ENCODE assay signal across 11 cellular contexts in genomic region chr1:15062479-15063099, GRCh38.
A peak's percentile ranks its signal among the peaks of the same experiment; 100 is the strongest.
DNase-seq lines count a peak whose midpoint lies in the region; ATAC-seq and TF ChIP-seq lines count a peak whose summit lies in the region.
"Had no signal": no experiment of that assay in that cellular context is flagged by ENCODE, and none has a peak within 500 bp of the region (broad histone marks: within the 10 kb centered on the region; RNA-seq: fewer than 3 reads in every experiment).

No MANE protein-coding gene starts in this region.

- H3K27ac Mint-ChIP-seq in Calu3 (ENCODE audit: unreplicated experiment) (no peak overlapping the region), mesothelial cell of epicardium (no peak overlapping the region)
- H3K27ac Mint-ChIP-seq: activated naive CD8-positive, alpha-beta T cell had no signal

- TF ChIP-seq CTCF in Calu3 (IDR thresholded peaks at IDR 0.05; ENCODE audit: unreplicated experiment), result peak; percentile 47
- TF ChIP-seq CTCF in breast epithelium (IDR thresholded peaks at IDR 0.05), result peak; percentile 12 to 20 (median 16)
- peak; percentile 95 for TF ChIP-seq CTCF in mesothelial cell of epicardium (IDR thresholded peaks at IDR 0.05; ENCODE audit: unreplicated experiment)

- no peak overlapping the region for H3K27ac ChIP-seq in breast epithelium

- H3K9me3 ChIP-seq in breast epithelium, result peaks cover 0 to 6% of the 10 kb centered on the region in 2 donors

- H3K4me1 Mint-ChIP-seq in Calu3 (ENCODE audit: low read depth, unreplicated experiment), result no peaks in the 10 kb centered on the region
- H3K4me1 Mint-ChIP-seq in mesothelial cell of epicardium, result peaks cover 3% of the 10 kb centered on the region

- H3K9me3 Mint-ChIP-seq in Calu3 (ENCODE audit: low read depth, unreplicated experiment) (peaks cover 2% of the 10 kb centered on the region), mesothelial cell of epicardium (peaks cover 5% of the 10 kb centered on the region)

- intact Hi-C loops in Calu3 (cut with micrococcal nuclease; ENCODE audit: unreplicated experiment), result loop anchor here (2.0 kb wide), 1 partner anchor 38 kb away; no protein-coding TSS in a partner anchor
- intact Hi-C loops in breast epithelium (cut with DNase I; ENCODE audit: low total_unique reads), result no loop called here

- BruUV-seq in Calu3 (replicated peaks; lab: Mats Ljungman, UMichigan), result no TSS peak

- no peaks in the 10 kb centered on the region for H3K36me3 Mint-ChIP-seq in Calu3 (ENCODE audit: insufficient read depth, unreplicated experiment)
- peaks cover 59% of the 10 kb centered on the region for H3K36me3 Mint-ChIP-seq in mesothelial cell of epicardium
- H3K36me3 Mint-ChIP-seq: activated naive CD8-positive, alpha-beta T cell had no signal

- peak; percentile 8 for DNase-seq in Calu3
- peak; percentile 59 for DNase-seq in KBM-7
- no peak for DNase-seq in breast epithelium (ENCODE audit: low spot score in 2 of 2)
- DNase-seq in mesothelial cell of epicardium (ENCODE audit: low spot score in 2 of 2, unreplicated experiment in 2 of 2), result no peak
- DNase-seq in effector CD4-positive, alpha-beta T cell, result no peak
- DNase-seq in amygdala (lab: John Stamatoyannopoulos, UW), result no peak
- DNase-seq in KG1 (lab: John Stamatoyannopoulos, UW), result no peak
- DNase-seq: NCI-H1092; stimulated activated naive CD8-positive, alpha-beta T cell treated with anti-CD3 and anti-CD28 coated beads, Interleukin-15, Interleukin-2, amounts not matched to agents 100 U/mL and 50 U/mL, for 24 hours had no signal

- no peak for ATAC-seq in GM19324 (IDR thresholded peaks at IDR 0.05; ENCODE audit: low FRiP score, unreplicated experiment)
- ATAC-seq: stimulated activated naive CD8-positive, alpha-beta T cell treated with anti-CD3 and anti-CD28 coated beads, Interleukin-15, Interleukin-2, amounts not matched to agents 100 U/mL and 50 U/mL, for 24 hours had no signal

- no peaks in the 10 kb centered on the region for H3K27me3 ChIP-seq in breast epithelium

- in situ Hi-C loops in KBM-7 (cut with MboI; ENCODE audit: low pct_unique_long_range_greater_than_20kb, low sequenced_read_pairs), result no loop called here

- H3K4me3 Mint-ChIP-seq in Calu3 (ENCODE audit: low read depth, unreplicated experiment) (no peak overlapping the region), mesothelial cell of epicardium (no peak overlapping the region)
- H3K4me3 Mint-ChIP-seq: activated naive CD8-positive, alpha-beta T cell had no signal

- CTCF ChIA-PET in Calu3 (lab: Charles Lee), result no interaction called here

- TF ChIP-seq POLR2A in breast epithelium (IDR thresholded peaks at IDR 0.05), result no peak

- H3K27me3 Mint-ChIP-seq in Calu3 (ENCODE audit: unreplicated experiment), result no peaks in the 10 kb centered on the region
- no peaks in the 10 kb centered on the region for H3K27me3 Mint-ChIP-seq in mesothelial cell of epicardium (ENCODE audit: low read depth)

- H3K4me3 ChIP-seq in breast epithelium, result no peak overlapping the region

- H3K36me3 ChIP-seq in breast epithelium, result no peaks in the 10 kb centered on the region

- H3K4me1 ChIP-seq in breast epithelium, result no peaks in the 10 kb centered on the region

Comparison
In these comparisons a context has a peak if more than half of its experiments do, and no peak if none do; other contexts are left out.
1. DNase-seq: peak in Calu3 (single experiment) and KBM-7 (single experiment); none in breast epithelium (0 of 2), mesothelial cell of epicardium (0 of 2), effector CD4-positive, alpha-beta T cell (single experiment), amygdala (0 of 56) and KG1 (single experiment).
2. CTCF ChIP-seq: peak in every context shown above with its lines; median percentile 95 in mesothelial cell of epicardium; 47 in Calu3; 16 in breast epithelium.